ENCODE assay signal across 9 cellular contexts in genomic region chr15:45645026-45645980, GRCh38. TPM values are rescaled to one million over a fixed set of nuclear protein-coding genes. Genes with fewer than 3 reads are reported as not detected.
DNase-seq lines count a peak whose midpoint lies in the region; ATAC-seq, FAIRE-seq and TF ChIP-seq lines count a peak whose summit lies in the region.
"Had no signal": no experiment of that assay in that cellular context is flagged by ENCODE, and none has a peak within 500 bp of the region (broad histone marks: within the 10 kb centered on the region; RNA-seq: fewer than 3 reads in every experiment).

No MANE protein-coding gene starts in this region.

- H3K4me1 ChIP-seq in skeletal muscle tissue (ENCODE audit: control insufficient read depth in 3 of 3, insufficient read depth in 3 of 3, low read length in 3 of 3) = peaks cover 37 to 70% (median 49%) of the 10 kb centered on the region in 3 donors

- no peak for TF ChIP-seq POLR2A in GM12892 (IDR thresholded peaks at IDR 0.05; ENCODE audit: low read depth, low read length)

- no peak for ATAC-seq in GM21825 (IDR thresholded peaks at IDR 0.05; ENCODE audit: unreplicated experiment)

- H3K27ac ChIP-seq in skeletal muscle tissue (ENCODE audit: low read depth, low read length) (peak overlapping the region; percentile 31), caudate nucleus (ENCODE audit: low read depth, low read length) (no peak overlapping the region)
- H3K27ac ChIP-seq: parathyroid adenoma had no signal

- DNase-seq in GM12892 (ENCODE audit: insufficient read length) (no peak), RCC 7860 (ENCODE audit: low spot score) (peak; percentile 54), fibroblast of gingiva (ENCODE audit: low read depth) (peak; percentile 57), caudate nucleus (lab: John Stamatoyannopoulos, UW) (no peak)
- no peak for DNase-seq in activated effector memory CD4-positive, alpha-beta T cell treated with anti-CD3 and anti-CD28 coated beads, Interleukin-2, amount 50 U/mL, for 16 hours

- H3K4me3 ChIP-seq in skeletal muscle tissue (ENCODE audit: low read length in 3 of 3) = no peak overlapping the region

- no peaks in the 10 kb centered on the region for H3K36me3 ChIP-seq in skeletal muscle tissue (ENCODE audit: control insufficient read depth in 3 of 3, insufficient read depth in 3 of 3, low read length in 3 of 3)

- no peak overlapping the region for H3K9ac ChIP-seq in skeletal muscle tissue (ENCODE audit: low read depth in 1 of 3, low read length in 3 of 3)
- H3K9ac ChIP-seq: parathyroid adenoma had no signal

- FAIRE-seq in GM12892 (lab: Jason Lieb, UNC) (peak; percentile 57), RCC 7860 (lab: Jason Lieb, UNC) (no peak)
- FAIRE-seq: urothelium cell line had no signal

- no peaks in the 10 kb centered on the region for H3K27me3 ChIP-seq in skeletal muscle tissue (ENCODE audit: control insufficient read depth in 3 of 3, insufficient read depth in 3 of 3, low read length in 3 of 3)

- H3K9me3 ChIP-seq in skeletal muscle tissue (ENCODE audit: control insufficient read depth in 3 of 3, low read length in 3 of 3) = no peaks in the 10 kb centered on the region

RNA-seq across cellular contexts. Expression of gene SQOR, which starts 10.5 kb away (rescaled TPM):
- polyA plus RNA-seq in GM12892 (2012; ENCODE audit: missing spikeins) = 38.4 TPM
- total RNA-seq in skeletal muscle tissue = 11.5 TPM

RNA-seq across cellular contexts. Expression of gene BLOC1S6, which starts 58.1 kb away (rescaled TPM):
- polyA plus RNA-seq in GM12892 (2012; ENCODE audit: missing spikeins) = 40.7 TPM
- 30.8 TPM for total RNA-seq in skeletal muscle tissue

Comparison
In these comparisons a context has a peak if more than half of its experiments do, and no peak if none do; other contexts are left out.
1. DNase-seq: peak in RCC 7860 (single experiment) and fibroblast of gingiva (single experiment); none in GM12892 (single experiment), activated effector memory CD4-positive, alpha-beta T cell treated with anti-CD3 and anti-CD28 coated beads, Interleukin-2, amount 50 U/mL, for 16 hours (single experiment) and caudate nucleus (0 of 61).